In genomic region chr1:50972766-50973165, GRCh38 we compare ENCODE assay signal across 13 cellular contexts. TPM values are rescaled to one million over a fixed set of nuclear protein-coding genes. Genes with fewer than 3 reads are reported as not detected.
DNase-seq lines count a peak whose midpoint lies in the region; ATAC-seq and TF ChIP-seq lines count a peak whose summit lies in the region.
"Had no signal": no experiment of that assay in that cellular context is flagged by ENCODE, and none has a peak within 500 bp of the region (broad histone marks: within the 10 kb centered on the region; RNA-seq: fewer than 3 reads in every experiment).

No MANE protein-coding gene starts in this region.

- H3K27ac ChIP-seq in heart left ventricle: peak overlapping the region in 4 of 12 donors; percentile 25 to 92 (median 44)
- peak overlapping the region; percentile 99 to 100 for H3K27ac ChIP-seq in tibial artery
- H3K27ac ChIP-seq: C4-2B had no signal

- TF ChIP-seq POLR2A in heart left ventricle (IDR thresholded peaks at IDR 0.05): no peak

- TF ChIP-seq CTCF in heart left ventricle (IDR thresholded peaks at IDR 0.05) (no peak), tibial artery (IDR thresholded peaks at IDR 0.05) (no peak)

- no peaks in the 10 kb centered on the region for H3K36me3 ChIP-seq in heart left ventricle
- no peaks in the 10 kb centered on the region for H3K36me3 ChIP-seq in endocrine pancreas (ENCODE audit: control insufficient read depth, insufficient read depth, low read length)
- no peaks in the 10 kb centered on the region for H3K36me3 ChIP-seq in tibial artery

- H3K4me1 ChIP-seq in heart left ventricle (peaks cover 0 to 37% (median 5%) of the 10 kb centered on the region in 12 donors), endocrine pancreas (ENCODE audit: control insufficient read depth, insufficient read depth, low read length) (peaks cover 5% of the 10 kb centered on the region), tibial artery (peaks cover 0 to 32% (median 0%) of the 10 kb centered on the region in 4 donors)

- H3K27me3 ChIP-seq in heart left ventricle (no peaks in the 10 kb centered on the region), endocrine pancreas (ENCODE audit: control insufficient read depth, insufficient read depth, low read length) (no peaks in the 10 kb centered on the region), tibial artery (no peaks in the 10 kb centered on the region)

- H3K4me3 ChIP-seq in heart left ventricle (peak overlapping the region in 8 of 12 donors; percentile 6 to 90 (median 84)), endocrine pancreas (ENCODE audit: control insufficient read depth, insufficient read depth, low read length) (peak overlapping the region; percentile 20), tibial artery (peak overlapping the region; percentile 96 to 98)

- no peak for ATAC-seq in heart left ventricle
- no peak for ATAC-seq in left cardiac atrium

- DNase-seq in heart left ventricle: no peak
- DNase-seq in left cardiac atrium: no peak
- peak; percentile 36 for DNase-seq in NAMALWA (ENCODE audit: low spot score)
- no peak for DNase-seq in tibial artery
- no peak for DNase-seq in AG08396 (ENCODE audit: low spot score)
- DNase-seq in cerebellar cortex (ENCODE audit: low spot score): no peak
- DNase-seq in kidney glomerular epithelial cell (lab: John Stamatoyannopoulos, UW): no peak
- DNase-seq: activated naive CD4-positive, alpha-beta T cell treated with anti-CD3 and anti-CD28 coated beads, Interleukin-2, amount 10 ng/mL, durations not matched to agents 7 days and 5 days; NCI-H446; stimulated activated CD4-positive, alpha-beta T cell treated with anti-CD3 and anti-CD28 coated beads, Interleukin-4, amount 100 ng/mL, for 24 hours; SW 1271 had no signal

- WGBS in heart left ventricle, 4 donors: 44 to 70% (median 52%) methylated on average over 1 of the region's 1 CpG

- H3K9me3 ChIP-seq in heart left ventricle: no peaks in the 10 kb centered on the region
- H3K9me3 ChIP-seq in endocrine pancreas (ENCODE audit: control insufficient read depth, low read length): no peaks in the 10 kb centered on the region
- no peaks in the 10 kb centered on the region for H3K9me3 ChIP-seq in tibial artery

- H3K9ac ChIP-seq in endocrine pancreas (ENCODE audit: control insufficient read depth, insufficient read depth, low read length): no peak overlapping the region

- intact Hi-C loops in heart left ventricle (cut with DNase I): loop anchor here in 1 of 10 donors (10.0 kb wide), 1 partner anchor 262 kb away; the partner anchor contains the start of gene RNF11
- intact Hi-C loops in left cardiac atrium (cut with DNase I): no loop called here
- intact Hi-C loops in tibial artery (cut with DNase I; ENCODE audit: low total_unique reads): no loop called here

RNA-seq across cellular contexts. Expression of gene CDKN2C, which starts 2.7 kb away (rescaled TPM):
- total RNA-seq in heart left ventricle (10 to 100 TPM; 11.2 to 18.8 (median 16.0) TPM), left cardiac atrium (10 to 100 TPM; 10.0 to 19.1 TPM)
- 10 to 100 TPM; 12.7 TPM for polyA plus RNA-seq in heart left ventricle

RNA-seq across cellular contexts. Expression of gene FAF1, which starts 12.7 kb away (rescaled TPM):
- total RNA-seq in heart left ventricle: 100 to 1,000 TPM in 1 of 9 donors, 10 to 100 TPM in 8; 46.6 to 112 (median 83.6) TPM
- 10 to 100 TPM; 41.0 to 76.0 TPM for polyA plus RNA-seq in heart left ventricle
- total RNA-seq in left cardiac atrium: 10 to 100 TPM; 71.2 to 76.8 TPM

Comparison
In these comparisons a context has a peak if more than half of its experiments do, and no peak if none do; other contexts are left out.
1. H3K4me3 ChIP-seq: peak in every context shown above with its lines; median percentile 97 in tibial artery; 84 in heart left ventricle; 20 in endocrine pancreas.